In genomic region chr10:80690434-80690833, GRCh38 we compare ENCODE assay signal across 19 cellular contexts.
A peak's percentile ranks its signal among the peaks of the same experiment; 100 is the strongest.
DNase-seq lines count a peak whose midpoint lies in the region; ATAC-seq lines count a peak whose summit lies in the region.
"Had no signal": no experiment of that assay in that cellular context is flagged by ENCODE, and none has a peak within 500 bp of the region (broad histone marks: within the 10 kb centered on the region; RNA-seq: fewer than 3 reads in every experiment).

No MANE protein-coding gene starts in this region.

- DNase-seq in activated CD8-positive, alpha-beta memory T cell treated with anti-CD3 and anti-CD28 coated beads, Interleukin-2, amount 10 ng/mL, durations not matched to agents 7 days and 5 days = peak; percentile 1
- no peak for DNase-seq in activated CD8-positive, alpha-beta memory T cell treated with anti-CD3 and anti-CD28 coated beads, Interleukin-2, amount 50 U/mL, for 48 hours
- DNase-seq: AML-193; CD4-positive, alpha-beta T cell; CD8-positive, alpha-beta memory T cell; COR-L47; DMS 273 treated with DMSO at 0.1 percent for 48 hours; DMS153; DMS53; DMS79; DND-41; EL; GDM1 had no signal

- no peaks in the 10 kb centered on the region for H3K9me3 Mint-ChIP-seq in activated CD8-positive, alpha-beta memory T cell treated with anti-CD3 and anti-CD28 coated beads, Interleukin-2, amount 10 ng/mL, durations not matched to agents 7 days and 5 days (ENCODE audit: low read depth)
- H3K9me3 Mint-ChIP-seq: CD4-positive, alpha-beta T cell; CD8-positive, alpha-beta memory T cell had no signal

- no peaks in the 10 kb centered on the region for H3K36me3 Mint-ChIP-seq in activated CD8-positive, alpha-beta memory T cell treated with anti-CD3 and anti-CD28 coated beads, Interleukin-2, amount 10 ng/mL, durations not matched to agents 7 days and 5 days
- H3K36me3 Mint-ChIP-seq: CD8-positive, alpha-beta memory T cell had no signal

- no peak overlapping the region for H3K27ac Mint-ChIP-seq in activated CD8-positive, alpha-beta memory T cell treated with anti-CD3 and anti-CD28 coated beads, Interleukin-2, amount 10 ng/mL, durations not matched to agents 7 days and 5 days
- H3K27ac Mint-ChIP-seq: B cell; CD4-positive, alpha-beta T cell; CD8-positive, alpha-beta memory T cell had no signal

- no peak overlapping the region for H3K4me3 Mint-ChIP-seq in activated CD8-positive, alpha-beta memory T cell treated with anti-CD3 and anti-CD28 coated beads, Interleukin-2, amount 10 ng/mL, durations not matched to agents 7 days and 5 days
- H3K4me3 Mint-ChIP-seq: B cell; CD4-positive, alpha-beta T cell; CD8-positive, alpha-beta memory T cell had no signal

- no peaks in the 10 kb centered on the region for H3K4me1 Mint-ChIP-seq in activated CD8-positive, alpha-beta memory T cell treated with anti-CD3 and anti-CD28 coated beads, Interleukin-2, amount 10 ng/mL, durations not matched to agents 7 days and 5 days
- H3K4me1 Mint-ChIP-seq: B cell; CD8-positive, alpha-beta memory T cell had no signal

- ATAC-seq in activated CD8-positive, alpha-beta memory T cell treated with anti-CD3 and anti-CD28 coated beads, Interleukin-2, amount 10 ng/mL, durations not matched to agents 7 days and 5 days = no peak
- peak; percentile 44 for ATAC-seq in esophagus mucosa
- ATAC-seq in GM18502 (IDR thresholded peaks at IDR 0.05; ENCODE audit: poor library complexity, unreplicated experiment) = no peak
- no peak for ATAC-seq in GM18867 (IDR thresholded peaks at IDR 0.05; ENCODE audit: unreplicated experiment)
- ATAC-seq: A549, GM12878 had no signal

- H3K27me3 Mint-ChIP-seq in activated CD8-positive, alpha-beta memory T cell treated with anti-CD3 and anti-CD28 coated beads, Interleukin-2, amount 10 ng/mL, durations not matched to agents 7 days and 5 days = peaks cover 12% of the 10 kb centered on the region

- CTCF ChIA-PET in activated CD8-positive, alpha-beta memory T cell treated with anti-CD3 and anti-CD28 coated beads, Interleukin-2, amount 10 ng/mL, durations not matched to agents 7 days and 5 days (lab: Charles Lee) = no interaction called here
